In the genomic region with DNA sequence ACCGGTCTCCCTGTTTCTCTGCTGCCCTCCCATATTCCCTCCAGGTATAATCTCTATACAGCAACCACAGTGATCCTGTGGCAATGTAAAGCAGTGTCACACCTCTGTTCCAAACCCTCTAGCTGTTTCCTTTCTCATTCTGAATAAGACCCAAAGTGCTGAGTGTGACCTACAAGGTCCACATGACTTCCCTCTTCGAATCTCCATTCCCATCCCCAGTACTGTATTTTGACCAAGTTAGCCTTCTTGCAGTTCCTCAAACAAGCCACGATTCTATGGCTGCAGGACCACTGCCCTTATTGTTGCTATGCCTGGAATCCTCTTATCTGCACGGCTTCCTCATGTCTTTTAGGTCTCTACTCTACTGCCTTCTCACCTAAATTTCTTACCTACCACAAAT, we compare ENCODE assay signal across 22 cellular contexts.
"Had no signal": no experiment of that assay in that cellular context is flagged by ENCODE, and none has a peak within 500 bp of the region (broad histone marks: within the 10 kb centered on the region; RNA-seq: fewer than 3 reads in every experiment).

No MANE protein-coding gene starts in this region.

- H3K9ac ChIP-seq: SK-N-SH had no signal

- H3K9me3 ChIP-seq: MG63, Peyer's patch, SJCRH30, SK-N-SH had no signal

- DNase-seq: activated CD4-positive, alpha-beta memory T cell treated with anti-CD3 and anti-CD28 coated beads, Interleukin-2, amount 10 ng/mL, durations not matched to agents 7 days and 5 days; activated CD4-positive, alpha-beta T cell treated with anti-CD3 and anti-CD28 coated beads for 36 hours; activated CD4-positive, alpha-beta T cell treated with anti-CD3 and anti-CD28 coated beads, Interleukin-2, amount 50 U/mL, for 1 hour; activated gamma-delta T cell; activated naive CD4-positive, alpha-beta T cell treated with anti-CD3 and anti-CD28 coated beads for 36 hours; activated T-cell treated with anti-CD3 and anti-CD28 coated beads for 4 hours; activated T-cell treated with anti-CD3 and anti-CD28 coated beads, Interleukin-2, amount 50 U/mL, for 48 hours; MG63; MV-4-11; NCI-H1105 treated with DMSO at 0.1 percent for 48 hours; NCI-H1436 treated with DMSO at 0.1 percent for 48 hours; NCI-H187; NCI-H2081; NCI-H524; Peyer's patch; Right ventricle myocardium superior; SJCRH30; SK-N-SH; T-helper 1 cell had no signal

- H3K27me3 ChIP-seq: cardiac muscle cell, MG63, Peyer's patch, SJCRH30 had no signal

- H3K27ac ChIP-seq: cardiac muscle cell, Peyer's patch, RWPE1, SJCRH30, VCaP had no signal

- H3K4me3 ChIP-seq: cardiac muscle cell, MG63, Peyer's patch, SJCRH30 had no signal

- H3K4me1 ChIP-seq: Peyer's patch, SJCRH30 had no signal

- H3K36me3 ChIP-seq: cardiac muscle cell, MG63, Peyer's patch, SJCRH30 had no signal

- H3K4me2 ChIP-seq: SK-N-SH had no signal
